Comparison of ENCODE assay signal across 22 cellular contexts in the genomic region with DNA sequence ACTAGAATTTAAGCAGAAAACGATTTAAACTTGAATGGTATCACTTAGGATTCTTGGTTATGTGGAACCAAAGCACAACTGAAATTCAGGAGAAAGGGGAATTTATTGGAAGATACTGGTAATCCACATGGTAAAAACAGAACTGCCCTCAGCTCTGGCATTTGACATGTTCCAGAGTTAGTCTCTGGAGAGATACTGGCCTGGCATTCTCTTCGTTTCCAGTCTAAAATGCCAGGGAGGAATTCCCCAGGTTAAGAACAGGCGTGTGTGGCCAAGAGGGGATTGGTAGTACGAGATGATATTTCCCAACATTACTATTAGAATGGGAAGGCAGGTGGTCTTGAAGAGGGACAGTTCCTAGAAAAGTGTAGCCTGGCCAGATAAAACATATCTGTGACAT.
"Had no signal": no experiment of that assay in that cellular context is flagged by ENCODE, and none has a peak within 500 bp of the region (broad histone marks: within the 10 kb centered on the region; RNA-seq: fewer than 3 reads in every experiment).

No MANE protein-coding gene starts in this region.

- DNase-seq: activated CD4-positive, alpha-beta memory T cell treated with anti-CD3 and anti-CD28 coated beads for 36 hours; activated CD4-positive, alpha-beta T cell treated with anti-CD3 and anti-CD28 coated beads, Interleukin-2, amount 10 ng/mL, durations not matched to agents 7 days and 5 days; activated CD4-positive, CD25-positive, alpha-beta regulatory T cell; activated CD8-positive, alpha-beta memory T cell treated with anti-CD3 and anti-CD28 coated beads for 24 hours; activated effector memory CD4-positive, alpha-beta T cell treated with anti-CD3 and anti-CD28 coated beads, Interleukin-2, amount 50 U/mL, for 16 hours; activated naive CD4-positive, alpha-beta T cell treated with Interleukin-2 at 50 U/mL for 16 hours; activated T-cell treated with anti-CD3 and anti-CD28 coated beads, Interleukin-2, amount 50 U/mL, for 4 hours; amygdala; brain microvascular endothelial cell; Kasumi-1; KBM-7; NCI-H1048; NCI-H146; NCI-H187 treated with DMSO at 0.1 percent for 48 hours; NCI-H2081 treated with DMSO at 0.1 percent for 48 hours; NCI-H446; NCI-H524; PC-3; SIG-M5; T-cell; T-helper 2 cell had no signal

- H3K27me3 ChIP-seq: brain microvascular endothelial cell had no signal

- H3K27ac ChIP-seq: brain microvascular endothelial cell, VCaP had no signal

- ATAC-seq: activated T-cell treated with anti-CD3 and anti-CD28 coated beads, Interleukin-2, amount 50 U/mL, for 4 hours; PC-3; T-cell had no signal
